2 cellular contexts compared by ENCODE assay signal in genomic region chr19:3034845-3035541, GRCh38.
TF ChIP-seq lines count a peak whose summit lies in the region.

No MANE protein-coding gene starts in this region.

TF ChIP-seq in PFSK-1, 5 proteins besides CTCF, POLR2A, EP300 and RAD21 (continued from another document):
- TF ChIP-seq TAF1 (IDR thresholded peaks at IDR 0.05; ENCODE audit: borderline replicate concordance, insufficient read depth, low read length): 0 out of 2 replicates have a peak, but pooled peaks have one; percentile 13

TF ChIP-seq in GM12878, 131 proteins besides CTCF, POLR2A, EP300 and RAD21:
- TF ChIP-seq ELK1 (IDR thresholded peaks at IDR 0.05; ENCODE audit: low read depth, low read length) (no peak), BCL11A (IDR thresholded peaks at IDR 0.05; ENCODE audit: low read depth, low read length) (0 out of 2 replicates have a peak, but pooled peaks have one; percentile 9), GATAD2B (conservative IDR thresholded peaks at IDR 0.05; ENCODE audit: low read depth) (peak; percentile 69), TAF1 (IDR thresholded peaks at IDR 0.05; ENCODE audit: borderline replicate concordance, low read depth, low read length) (0 out of 2 replicates have a peak, but pooled peaks have one; percentile 23), DPF2 (IDR thresholded peaks at IDR 0.05) (peak; percentile 29; the same call in 1 of the 2 replicates), RELB (IDR thresholded peaks at IDR 0.05; ENCODE audit: low read depth) (peak; percentile 81), TBL1XR1 (IDR thresholded peaks at IDR 0.05; ENCODE audit: low read depth, low read length) (no peak), KLF5 (IDR thresholded peaks at IDR 0.05; ENCODE audit: partially characterized antibody) (no peak), RUNX3 (IDR thresholded peaks at IDR 0.05; ENCODE audit: low read length) (peak; percentile 86), MXI1 (IDR thresholded peaks at IDR 0.05; ENCODE audit: low read depth, low read length) (peak; percentile 20; the same call in 1 of the 2 replicates), YY1 (IDR thresholded peaks at IDR 0.05; ENCODE audit: low read depth, low read length) (peak; percentile 32; the same call in 1 of the 2 replicates), LARP7 (IDR thresholded peaks at IDR 0.05) (peak; percentile 45; the same call in 1 of the 2 replicates), EED (IDR thresholded peaks at IDR 0.05; ENCODE audit: low read depth) (peak; percentile 70), RAD51 (IDR thresholded peaks at IDR 0.05) (no peak), PML (IDR thresholded peaks at IDR 0.05; ENCODE audit: low read length) (peak; percentile 68; the same call in 1 of the 2 replicates), ZBTB40 (IDR thresholded peaks at IDR 0.05; ENCODE audit: borderline replicate concordance) (peak; percentile 73), IKZF1 (conservative IDR thresholded peaks at IDR 0.05) (peak; percentile 83), SMARCA5 (IDR thresholded peaks at IDR 0.05) (peak; percentile 62; the same call in 1 of the 2 replicates), GABPA (IDR thresholded peaks at IDR 0.05; ENCODE audit: low read depth) (peak; percentile 79), ZNF687 (IDR thresholded peaks at IDR 0.05) (peak; percentile 56; the same call in 1 of the 2 replicates), IKZF2 (IDR thresholded peaks at IDR 0.05) (peak; percentile 81 to 82), HCFC1 (IDR thresholded peaks at IDR 0.05; ENCODE audit: low read length) (no peak)
